Comparison of ENCODE assay signal across 12 cellular contexts in genomic region chr20:11234181-11234969, GRCh38.
DNase-seq lines count a peak whose midpoint lies in the region; ATAC-seq and TF ChIP-seq lines count a peak whose summit lies in the region.
"Had no signal": no experiment of that assay in that cellular context is flagged by ENCODE, and none has a peak within 500 bp of the region (broad histone marks: within the 10 kb centered on the region; RNA-seq: fewer than 3 reads in every experiment).

No MANE protein-coding gene starts in this region.

- H3K27me3 Mint-ChIP-seq in nephron progenitor cell (ENCODE audit: low read depth, poor library complexity) = no peaks in the 10 kb centered on the region
- H3K27me3 Mint-ChIP-seq: activated naive CD4-positive, alpha-beta T cell treated with anti-CD3 and anti-CD28 coated beads, Interleukin-2, amount 50 U/mL, for 24 hours; stimulated activated naive B cell treated with anti-CD40 and anti-IgM and Interleukin-4, amounts not matched to agents 10 μg/mL and 1 μg/mL and 100 μg/mL, for 72 hours had no signal

- intact Hi-C loops in posterior cingulate gyrus (cut with DNase I) = no loop called here

- POLR2A ChIA-PET in HEK293T (lab: Yijun Ruan, JAX) = no interaction called here

- DNase-seq in amniotic epithelial cell (ENCODE audit: low read depth) = peak; percentile 2
- no peak for DNase-seq in nephron progenitor cell
- DNase-seq in NCI-H2029 treated with DMSO at 0.1 percent for 48 hours (lab: John Stamatoyannopoulos, UW) = no peak
- DNase-seq in posterior cingulate gyrus = no peak
- no peak for DNase-seq in HEK293T (ENCODE audit: extremely low spot score)
- DNase-seq: activated CD8-positive, alpha-beta T cell treated with anti-CD3 and anti-CD28 coated beads, Interleukin-2, amount 10 ng/mL, durations not matched to agents 7 days and 5 days; stimulated activated naive B cell treated with anti-CD40 and anti-IgM and Interleukin-4, amounts not matched to agents 10 μg/mL and 1 μg/mL and 100 μg/mL, for 72 hours; T1000 had no signal

- ATAC-seq in GM18511 (IDR thresholded peaks at IDR 0.05; ENCODE audit: unreplicated experiment) (peak; percentile 66), HG02588 (IDR thresholded peaks at IDR 0.05; ENCODE audit: unreplicated experiment) (peak; percentile 55), GM21529 (IDR thresholded peaks at IDR 0.05; ENCODE audit: unreplicated experiment) (no peak)
- ATAC-seq: activated CD8-positive, alpha-beta T cell treated with anti-CD3 and anti-CD28 coated beads, Interleukin-2, amount 10 ng/mL, durations not matched to agents 7 days and 5 days; stimulated activated naive B cell treated with anti-CD40 and anti-IgM and Interleukin-4, amounts not matched to agents 10 μg/mL and 1 μg/mL and 100 μg/mL, for 72 hours had no signal

- CTCF ChIA-PET in HEK293T (lab: Yijun Ruan, JAX) = no interaction called here

- H3K36me3 Mint-ChIP-seq in nephron progenitor cell (ENCODE audit: low read depth) = peaks cover 6% of the 10 kb centered on the region
- H3K36me3 Mint-ChIP-seq: activated naive CD4-positive, alpha-beta T cell treated with anti-CD3 and anti-CD28 coated beads, Interleukin-2, amount 50 U/mL, for 24 hours; stimulated activated naive B cell treated with anti-CD40 and anti-IgM and Interleukin-4, amounts not matched to agents 10 μg/mL and 1 μg/mL and 100 μg/mL, for 72 hours had no signal

- no peaks in the 10 kb centered on the region for H3K9me3 Mint-ChIP-seq in nephron progenitor cell
- H3K9me3 Mint-ChIP-seq: stimulated activated naive B cell treated with anti-CD40 and anti-IgM and Interleukin-4, amounts not matched to agents 10 μg/mL and 1 μg/mL and 100 μg/mL, for 72 hours had no signal

- no peak for TF ChIP-seq CTCF in nephron progenitor cell (IDR thresholded peaks at IDR 0.05)

- peak overlapping the region; percentile 89 for H3K27ac Mint-ChIP-seq in nephron progenitor cell
- H3K27ac Mint-ChIP-seq: activated CD8-positive, alpha-beta T cell treated with anti-CD3 and anti-CD28 coated beads, Interleukin-2, amount 10 ng/mL, durations not matched to agents 7 days and 5 days; activated naive CD4-positive, alpha-beta T cell treated with anti-CD3 and anti-CD28 coated beads, Interleukin-2, amount 50 U/mL, for 24 hours; stimulated activated naive B cell treated with anti-CD40 and anti-IgM and Interleukin-4, amounts not matched to agents 10 μg/mL and 1 μg/mL and 100 μg/mL, for 72 hours had no signal

- peak overlapping the region; percentile 2 for H3K4me3 Mint-ChIP-seq in nephron progenitor cell
- H3K4me3 Mint-ChIP-seq: activated CD8-positive, alpha-beta T cell treated with anti-CD3 and anti-CD28 coated beads, Interleukin-2, amount 10 ng/mL, durations not matched to agents 7 days and 5 days; activated naive CD4-positive, alpha-beta T cell treated with anti-CD3 and anti-CD28 coated beads, Interleukin-2, amount 50 U/mL, for 24 hours; stimulated activated naive B cell treated with anti-CD40 and anti-IgM and Interleukin-4, amounts not matched to agents 10 μg/mL and 1 μg/mL and 100 μg/mL, for 72 hours had no signal

- peaks cover 68% of the 10 kb centered on the region for H3K4me1 Mint-ChIP-seq in nephron progenitor cell
- H3K4me1 Mint-ChIP-seq: activated naive CD4-positive, alpha-beta T cell treated with anti-CD3 and anti-CD28 coated beads, Interleukin-2, amount 50 U/mL, for 24 hours; stimulated activated naive B cell treated with anti-CD40 and anti-IgM and Interleukin-4, amounts not matched to agents 10 μg/mL and 1 μg/mL and 100 μg/mL, for 72 hours had no signal

TF ChIP-seq in HEK293T, 16 proteins besides CTCF, POLR2A, EP300 and RAD21:
- TF ChIP-seq LEF1 (IDR thresholded peaks at IDR 0.05; ENCODE audit: borderline replicate concordance) (no peak), SP1 (IDR thresholded peaks at IDR 0.05) (no peak), NFRKB (IDR thresholded peaks at IDR 0.05) (no peak), BHLHE40 (IDR thresholded peaks at IDR 0.05; ENCODE audit: borderline replicate concordance) (no peak), L3MBTL2 (conservative IDR thresholded peaks at IDR 0.05) (no peak), PKNOX1 (IDR thresholded peaks at IDR 0.05) (no peak), ARNT (IDR thresholded peaks at IDR 0.05) (no peak), HDGF (IDR thresholded peaks at IDR 0.05; ENCODE audit: borderline replicate concordance) (no peak), CTBP1 (IDR thresholded peaks at IDR 0.05; ENCODE audit: borderline replicate concordance) (no peak), FOXK2 (IDR thresholded peaks at IDR 0.05) (no peak), TARDBP (IDR thresholded peaks at IDR 0.05) (no peak), FOXA1 (IDR thresholded peaks at IDR 0.05) (no peak), ELF4 (IDR thresholded peaks at IDR 0.05) (no peak), ZNF384 (IDR thresholded peaks at IDR 0.05) (no peak), FOXM1 (IDR thresholded peaks at IDR 0.05; ENCODE audit: borderline replicate concordance) (no peak), SUZ12 (IDR thresholded peaks at IDR 0.05) (no peak)
TF ChIP-seq in HEK293T: peak in this region for 0.
